ENCODE assay signal across 13 cellular contexts in genomic region chr11:20070459-20070858, GRCh38.
DNase-seq lines count a peak whose midpoint lies in the region; ATAC-seq and TF ChIP-seq lines count a peak whose summit lies in the region.
"Had no signal": no experiment of that assay in that cellular context is flagged by ENCODE, and none has a peak within 500 bp of the region (broad histone marks: within the 10 kb centered on the region; RNA-seq: fewer than 3 reads in every experiment).

No MANE protein-coding gene starts in this region.

- no peak overlapping the region for H2AK5ac ChIP-seq in IMR-90 (ENCODE audit: low read depth, low read length)

- H3K36me3 ChIP-seq in IMR-90 (ENCODE audit: control insufficient read depth, insufficient read depth, low read length) (peaks cover 4% of the 10 kb centered on the region), prostate gland (no peaks in the 10 kb centered on the region)

- H2AFZ ChIP-seq in IMR-90 (replicated peaks; ENCODE audit: low read length, poor library complexity) = no peak overlapping the region

- H3K4me1 ChIP-seq in IMR-90 (ENCODE audit: control insufficient read depth, insufficient read depth, low read length) (peaks cover 2% of the 10 kb centered on the region; the same call in 1 of the 2 replicates), prostate gland (replicated peaks) (no peaks in the 10 kb centered on the region)

- no peaks in the 10 kb centered on the region for H4K20me1 ChIP-seq in IMR-90 (ENCODE audit: insufficient read depth, low read length)

- H3K27ac ChIP-seq in IMR-90 (ENCODE audit: insufficient read depth, low read length) = no peak overlapping the region
- H3K27ac ChIP-seq in prostate gland = no peak overlapping the region
- H3K27ac ChIP-seq in dorsolateral prefrontal cortex = peak overlapping the region in 23 of 59 donors; percentile 1 to 69 (median 29)
- H3K27ac ChIP-seq: skin epidermis had no signal

- no peak overlapping the region for H3K23ac ChIP-seq in IMR-90 (ENCODE audit: low read depth, low read length)

- ATAC-seq in IMR-90 (ENCODE audit: low read depth) = peak; percentile 86
- ATAC-seq in HG02938 (IDR thresholded peaks at IDR 0.05; ENCODE audit: unreplicated experiment) = no peak
- ATAC-seq in stimulated activated naive B cell treated with anti-CD40 and anti-IgM and Interleukin-4, amounts not matched to agents 10 μg/mL and 1 μg/mL and 100 μg/mL, for 72 hours (replicated peaks) = no peak
- ATAC-seq: activated CD4-positive, CD25-positive, alpha-beta regulatory T cell treated with anti-CD3 and anti-CD28 coated beads, Interleukin-2, amount 50 U/mL, for 24 hours; left ventricle myocardium superior had no signal

- no peak overlapping the region for H3K14ac ChIP-seq in IMR-90 (replicated peaks; ENCODE audit: low read depth, low read length)

- H3K4me2 ChIP-seq in IMR-90 (ENCODE audit: low read depth, low read length) = no peak overlapping the region

- WGBS in IMR-90 (ENCODE audit: extremely low coverage in 2 of 2, insufficient read length in 1 of 2), 2 experiments = no CpG with 5 or more reads among the region's 3 CpGs
- 29% methylated on average over 3 of the region's 3 CpGs for WGBS in prostate gland

- H3K36me3 Mint-ChIP-seq in stimulated activated naive B cell treated with anti-CD40 and anti-IgM and Interleukin-4, amounts not matched to agents 10 μg/mL and 1 μg/mL and 100 μg/mL, for 72 hours = peaks cover 0 to 8% of the 10 kb centered on the region in 2 donors

- H4K5ac ChIP-seq in IMR-90 (ENCODE audit: low read depth, low read length) = no peak overlapping the region

- DNase-seq in IMR-90 (peak; percentile 74), NCI-H2107 treated with DMSO at 0.1 percent for 48 hours (lab: John Stamatoyannopoulos, UW; ENCODE audit: unreplicated experiment) (peak; percentile 84), brain pericyte (ENCODE audit: low read depth, low spot score) (peak; percentile 78), prostate gland (ENCODE audit: low spot score) (peak; percentile 34), dorsolateral prefrontal cortex (no peak)
- DNase-seq in activated T-cell treated with anti-CD3 and anti-CD28 coated beads, Interleukin-2, amount 50 U/mL, for 1 hour = no peak
- no peak for DNase-seq in stimulated activated naive B cell treated with anti-CD40 and anti-IgM and Interleukin-4, amounts not matched to agents 10 μg/mL and 1 μg/mL and 100 μg/mL, for 72 hours
- DNase-seq: activated T-cell treated with anti-CD3 and anti-CD28 coated beads, Interleukin-2, amount 50 U/mL, for 24 hours; C1 segment of cervical spinal cord; left ventricle myocardium superior had no signal

- intact Hi-C loops in IMR-90 (cut with micrococcal nuclease) = no loop called here
- intact Hi-C loops in prostate gland (cut with DNase I) = no loop called here
- intact Hi-C loops in dorsolateral prefrontal cortex (cut with DNase I) = no loop called here

- no TSS peak for BruUV-seq in IMR-90 (replicated peaks; lab: Mats Ljungman, UMichigan)

- no peak overlapping the region for H3K4ac ChIP-seq in IMR-90 (ENCODE audit: low read depth, low read length)

- H3K4me3 ChIP-seq in IMR-90 (ENCODE audit: insufficient read depth, low read depth, low read length) (no peak overlapping the region), prostate gland (no peak overlapping the region), dorsolateral prefrontal cortex (no peak overlapping the region)
- H3K4me3 ChIP-seq: skin epidermis had no signal

- H3K4me3 Mint-ChIP-seq in stimulated activated naive B cell treated with anti-CD40 and anti-IgM and Interleukin-4, amounts not matched to agents 10 μg/mL and 1 μg/mL and 100 μg/mL, for 72 hours = no peak overlapping the region
- H3K4me3 Mint-ChIP-seq: activated T-cell treated with anti-CD3 and anti-CD28 coated beads, Interleukin-2, amount 50 U/mL, for 24 hours had no signal

- H3K18ac ChIP-seq in IMR-90 (ENCODE audit: low read depth, low read length) = no peak overlapping the region

- no peak overlapping the region for H2BK15ac ChIP-seq in IMR-90 (ENCODE audit: low read depth, low read length)

- H2BK5ac ChIP-seq in IMR-90 (ENCODE audit: low read depth, low read length, poor library complexity, severe bottlenecking) = no peak overlapping the region

- H3K4me1 Mint-ChIP-seq in stimulated activated naive B cell treated with anti-CD40 and anti-IgM and Interleukin-4, amounts not matched to agents 10 μg/mL and 1 μg/mL and 100 μg/mL, for 72 hours = no peaks in the 10 kb centered on the region

- H2BK20ac ChIP-seq in IMR-90 (ENCODE audit: low read depth, low read length) = no peak overlapping the region

- H3K9me3 ChIP-seq in IMR-90 (ENCODE audit: control insufficient read depth, insufficient read depth, low read length) (no peaks in the 10 kb centered on the region), prostate gland (no peaks in the 10 kb centered on the region)

- no peak overlapping the region for H4K8ac ChIP-seq in IMR-90 (ENCODE audit: low read depth in 2 of 2, low read length in 2 of 2)

- no peaks in the 10 kb centered on the region for H3K27me3 ChIP-seq in IMR-90 (ENCODE audit: control insufficient read depth, insufficient read depth, low read length)
- H3K27me3 ChIP-seq in prostate gland (replicated peaks; ENCODE audit: insufficient read depth) = peaks cover 4% of the 10 kb centered on the region
- no peaks in the 10 kb centered on the region for H3K27me3 ChIP-seq in dorsolateral prefrontal cortex

- no peak overlapping the region for H3K27ac Mint-ChIP-seq in stimulated activated naive B cell treated with anti-CD40 and anti-IgM and Interleukin-4, amounts not matched to agents 10 μg/mL and 1 μg/mL and 100 μg/mL, for 72 hours
- H3K27ac Mint-ChIP-seq: activated T-cell treated with anti-CD3 and anti-CD28 coated beads, Interleukin-2, amount 50 U/mL, for 24 hours had no signal

- 0 out of 2 replicates have a peak, but pooled peaks cover 1% of the 10 kb centered on the region for H3K9me1 ChIP-seq in IMR-90 (ENCODE audit: insufficient read depth, low read length)

- no peaks in the 10 kb centered on the region for H3K27me3 Mint-ChIP-seq in stimulated activated naive B cell treated with anti-CD40 and anti-IgM and Interleukin-4, amounts not matched to agents 10 μg/mL and 1 μg/mL and 100 μg/mL, for 72 hours

- no peak overlapping the region for H2BK120ac ChIP-seq in IMR-90 (ENCODE audit: low read depth, low read length)

- TF ChIP-seq RAD21 in IMR-90 (IDR thresholded peaks at IDR 0.05; ENCODE audit: low read length) = no peak

- dilution Hi-C loops in IMR-90 (cut with HindIII; ENCODE audit: low sequenced_read_pairs, unreplicated experiment) = no loop called here

- no peak overlapping the region for H3K9ac ChIP-seq in IMR-90 (ENCODE audit: low read depth, low read length)

- no peak overlapping the region for H2AK9ac ChIP-seq in IMR-90 (replicated peaks; ENCODE audit: low read depth, low read length, poor library complexity)

- H4K91ac ChIP-seq in IMR-90 (ENCODE audit: insufficient read depth, low read depth, low read length) = no peak overlapping the region

- POLR2A ChIA-PET in IMR-90 (lab: Charles Lee; ENCODE audit: unreplicated experiment) = no interaction called here

- in situ Hi-C loops in IMR-90 (cut with MboI; ENCODE audit: low sequenced_read_pairs) = no loop called here

- no peak overlapping the region for H3K56ac ChIP-seq in IMR-90 (ENCODE audit: extremely low read depth, insufficient read depth, low read length)

- TF ChIP-seq CTCF in IMR-90 (conservative IDR thresholded peaks at IDR 0.05; ENCODE audit: low read depth, low read length) = no peak
- TF ChIP-seq CTCF in prostate gland (IDR thresholded peaks at IDR 0.05) = no peak
- no peak for TF ChIP-seq CTCF in dorsolateral prefrontal cortex (IDR thresholded peaks at IDR 0.05 in 54 of 56, conservative IDR thresholded peaks at IDR 0.05 in 2 of 56; ENCODE audit: low read depth in 1 of 56, partially characterized antibody in 56 of 56)

- CTCF ChIA-PET in IMR-90 (lab: Yijun Ruan, JAX) = no interaction called here

- no peak for TF ChIP-seq POLR2A in IMR-90 (IDR thresholded peaks at IDR 0.05; ENCODE audit: low read depth, low read length)
- TF ChIP-seq POLR2A in prostate gland (IDR thresholded peaks at IDR 0.05) = no peak

- no peaks in the 10 kb centered on the region; a peak in 1 of 4 replicates for H3K79me1 ChIP-seq in IMR-90 (ENCODE audit: low read depth in 1 of 2, low read length in 2 of 2)

- H3K9me3 Mint-ChIP-seq in stimulated activated naive B cell treated with anti-CD40 and anti-IgM and Interleukin-4, amounts not matched to agents 10 μg/mL and 1 μg/mL and 100 μg/mL, for 72 hours = peaks cover 3 to 6% of the 10 kb centered on the region in 2 donors

TF ChIP-seq in IMR-90, 13 proteins besides CTCF, POLR2A, EP300 and RAD21:
- TF ChIP-seq BHLHE40 (IDR thresholded peaks at IDR 0.05; ENCODE audit: low read depth, low read length) (peak; percentile 43; the same call in 1 of the 2 replicates), MAZ (IDR thresholded peaks at IDR 0.05; ENCODE audit: borderline replicate concordance, low read depth, low read length) (no peak)

Comparison
In these comparisons a context has a peak if more than half of its experiments do, and no peak if none do; other contexts are left out.
1. DNase-seq: peak in IMR-90 (single experiment), NCI-H2107 treated with DMSO at 0.1 percent for 48 hours (single experiment), brain pericyte (single experiment) and prostate gland (single experiment); none in activated T-cell treated with anti-CD3 and anti-CD28 coated beads, Interleukin-2, amount 50 U/mL, for 1 hour (single experiment), stimulated activated naive B cell treated with anti-CD40 and anti-IgM and Interleukin-4, amounts not matched to agents 10 μg/mL and 1 μg/mL and 100 μg/mL, for 72 hours (single experiment) and dorsolateral prefrontal cortex (0 of 10).